ENCODE assay signal across 25 cellular contexts in the genomic region with DNA sequence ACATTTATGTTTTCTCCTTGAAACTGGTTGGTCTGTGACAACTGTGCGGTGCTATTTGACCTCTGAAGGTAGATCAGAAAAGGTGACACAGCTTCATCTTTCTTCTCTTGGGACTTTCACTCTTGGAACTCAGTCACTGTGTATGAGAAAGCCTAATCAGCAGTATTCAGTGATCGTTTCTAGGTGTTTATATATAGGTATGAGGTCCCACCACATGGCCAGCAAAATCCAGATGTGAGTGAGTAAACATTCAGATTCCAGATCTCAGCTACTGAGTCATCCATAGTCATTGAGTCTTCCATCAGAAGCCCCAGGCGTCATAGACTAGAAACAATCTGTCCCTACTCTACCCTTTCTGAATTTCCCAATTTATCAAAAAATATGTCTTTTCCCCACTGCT.
DNase-seq lines count a peak whose midpoint lies in the region; ATAC-seq and TF ChIP-seq lines count a peak whose summit lies in the region.
"Had no signal": no experiment of that assay in that cellular context is flagged by ENCODE, and none has a peak within 500 bp of the region (broad histone marks: within the 10 kb centered on the region; RNA-seq: fewer than 3 reads in every experiment).

No MANE protein-coding gene starts in this region.

- H2BK120ac ChIP-seq in IMR-90 (ENCODE audit: low read depth, low read length): peak overlapping the region; percentile 71; the same call in 1 of the 2 replicates

- H3K14ac ChIP-seq in IMR-90 (replicated peaks; ENCODE audit: low read depth, low read length): no peak overlapping the region

- intact Hi-C loops in IMR-90 (cut with micrococcal nuclease): no loop called here

- dilution Hi-C loops in IMR-90 (cut with HindIII; ENCODE audit: low sequenced_read_pairs, unreplicated experiment): no loop called here

- H2AK5ac ChIP-seq in IMR-90 (ENCODE audit: low read depth, low read length): peak overlapping the region; percentile 45; the same call in 1 of the 2 replicates

- WGBS in IMR-90 (ENCODE audit: extremely low coverage in 2 of 2, insufficient read length in 1 of 2), 2 experiments: 100% methylated on average over 1 of the region's 3 CpGs; no CpG with 5 or more reads in 1 of the 2 experiments

- H3K27me3 ChIP-seq in IMR-90 (ENCODE audit: control insufficient read depth, insufficient read depth, low read length): no peaks in the 10 kb centered on the region
- H3K27me3 ChIP-seq: cardiac muscle cell, SJSA1, suprapubic skin had no signal

- no peak overlapping the region for H3K23ac ChIP-seq in IMR-90 (ENCODE audit: low read depth, low read length)

- BruUV-seq in IMR-90 (replicated peaks; lab: Mats Ljungman, UMichigan): no TSS peak

- peak; percentile 40 for ATAC-seq in IMR-90 (ENCODE audit: low read depth)
- no peak for ATAC-seq in GM18868 (IDR thresholded peaks at IDR 0.05; ENCODE audit: unreplicated experiment)
- ATAC-seq: esophagus mucosa; naive thymus-derived CD8-positive, alpha-beta T cell had no signal

- no peak for TF ChIP-seq RAD21 in IMR-90 (IDR thresholded peaks at IDR 0.05; ENCODE audit: low read length)

- peak overlapping the region; percentile 43 for H2BK20ac ChIP-seq in IMR-90 (ENCODE audit: low read depth, low read length)

- H4K8ac ChIP-seq in IMR-90 (ENCODE audit: low read depth in 2 of 2, low read length in 2 of 2): peak overlapping the region in 1 of 2 experiments; percentile 30; a peak in 1 of 4 replicates

- H2AK9ac ChIP-seq in IMR-90 (replicated peaks; ENCODE audit: low read depth, low read length, poor library complexity): no peak overlapping the region

- H3K4me1 ChIP-seq in IMR-90 (ENCODE audit: control insufficient read depth, insufficient read depth, low read length): no peaks in the 10 kb centered on the region; the same call in 1 of the 2 replicates
- H3K4me1 ChIP-seq: SJSA1, suprapubic skin had no signal

- peak; percentile 15 for DNase-seq in Daoy (ENCODE audit: low read depth)
- peak; percentile 75 for DNase-seq in IMR-90
- peak; percentile 13 for DNase-seq in amniotic epithelial cell (ENCODE audit: low read depth)
- peak; percentile 23 to 52 for DNase-seq in foreskin fibroblast
- no peak for DNase-seq in OCI-M2 (lab: John Stamatoyannopoulos, UW; ENCODE audit: unreplicated experiment)
- no peak for DNase-seq in midbrain (lab: John Stamatoyannopoulos, UW)
- no peak for DNase-seq in dedifferentiated amniotic fluid mesenchymal stem cell (ENCODE audit: extremely low spot score)
- DNase-seq: activated CD4-positive, alpha-beta T cell treated with anti-CD3 and anti-CD28 coated beads, Interleukin-2, amount 50 U/mL, for 4 hours; activated CD4-positive, CD25-positive, alpha-beta regulatory T cell; activated naive CD4-positive, alpha-beta T cell treated with anti-CD3 and anti-CD28 coated beads, Interleukin-2, amount 50 U/mL, for 16 hours; amygdala; CD4-positive, CD25-positive, alpha-beta regulatory T cell; islet precursor cell; naive thymus-derived CD8-positive, alpha-beta T cell; NCI-H1436; nucleus accumbens; PC-9; stimulated activated CD4-positive, alpha-beta T cell treated with anti-CD3 and anti-CD28 coated beads, Interleukin-15, amount 100 ng/mL, for 24 hours; stimulated activated naive CD4-positive, alpha-beta T cell had no signal

- H3K79me1 ChIP-seq in IMR-90 (ENCODE audit: low read depth in 1 of 2, low read length in 2 of 2): no peaks in the 10 kb centered on the region

- no peak for TF ChIP-seq POLR2A in IMR-90 (IDR thresholded peaks at IDR 0.05; ENCODE audit: low read depth, low read length)

- POLR2A ChIA-PET in IMR-90 (lab: Charles Lee; ENCODE audit: unreplicated experiment): no interaction called here

- no peaks in the 10 kb centered on the region for H3K9me3 ChIP-seq in IMR-90 (ENCODE audit: control insufficient read depth, insufficient read depth, low read length)
- H3K9me3 ChIP-seq: SJSA1, suprapubic skin had no signal

- no peak overlapping the region for H2BK15ac ChIP-seq in IMR-90 (ENCODE audit: low read depth, low read length)

- no peak overlapping the region for H4K91ac ChIP-seq in IMR-90 (ENCODE audit: insufficient read depth, low read depth, low read length)

- H2BK5ac ChIP-seq in IMR-90 (ENCODE audit: low read depth, low read length, poor library complexity, severe bottlenecking): no peak overlapping the region

- peak overlapping the region; percentile 65; the same call in 1 of the 2 replicates for H3K4me2 ChIP-seq in IMR-90 (ENCODE audit: low read depth, low read length)
- H3K4me2 ChIP-seq: PC-9 had no signal

- CTCF ChIA-PET in IMR-90 (lab: Yijun Ruan, JAX): interaction anchor here (0.6 kb wide), 1 partner anchor 308 kb away, joined by 4 read pairs; no protein-coding TSS in a partner anchor

- H3K9me1 ChIP-seq in IMR-90 (ENCODE audit: insufficient read depth, low read length): no peaks in the 10 kb centered on the region

- no peak overlapping the region for H3K4me3 ChIP-seq in IMR-90 (ENCODE audit: insufficient read depth, low read depth, low read length)
- no peak overlapping the region for H3K4me3 ChIP-seq in foreskin fibroblast (ENCODE audit: low read depth in 1 of 2, low read length in 2 of 2)
- H3K4me3 ChIP-seq: cardiac muscle cell, coronary artery, PC-9, SJSA1, suprapubic skin had no signal

- in situ Hi-C loops in IMR-90 (cut with MboI; ENCODE audit: low sequenced_read_pairs): no loop called here

- no peaks in the 10 kb centered on the region for H3K36me3 ChIP-seq in IMR-90 (ENCODE audit: control insufficient read depth, insufficient read depth, low read length)
- H3K36me3 ChIP-seq: cardiac muscle cell, SJSA1, suprapubic skin had no signal

- H3K27ac ChIP-seq in IMR-90 (ENCODE audit: insufficient read depth, low read length): no peak overlapping the region
- H3K27ac ChIP-seq: cardiac muscle cell, coronary artery, PC-9, SJSA1, suprapubic skin had no signal

- H2AFZ ChIP-seq in IMR-90 (replicated peaks; ENCODE audit: low read length, poor library complexity): no peak overlapping the region
- H2AFZ ChIP-seq: PC-9 had no signal

- H3K56ac ChIP-seq in IMR-90 (ENCODE audit: extremely low read depth, insufficient read depth, low read length): no peak overlapping the region

- no peak for TF ChIP-seq CTCF in IMR-90 (conservative IDR thresholded peaks at IDR 0.05; ENCODE audit: low read depth, low read length)
- no peak for TF ChIP-seq CTCF in foreskin fibroblast (IDR thresholded peaks at IDR 0.05; ENCODE audit: low read depth, low read length)

- peak overlapping the region; percentile 53; the same call in 1 of the 2 replicates for H3K4ac ChIP-seq in IMR-90 (ENCODE audit: low read depth, low read length)

- H3K9ac ChIP-seq in IMR-90 (ENCODE audit: low read depth, low read length): no peak overlapping the region

- H4K5ac ChIP-seq in IMR-90 (ENCODE audit: low read depth, low read length): no peak overlapping the region

- H3K18ac ChIP-seq in IMR-90 (ENCODE audit: low read depth, low read length): no peak overlapping the region; the same call in 1 of the 2 replicates

- no peaks in the 10 kb centered on the region for H4K20me1 ChIP-seq in IMR-90 (ENCODE audit: insufficient read depth, low read length)

TF ChIP-seq in IMR-90, 13 proteins besides CTCF, POLR2A, EP300 and RAD21:
- TF ChIP-seq MAFK (IDR thresholded peaks at IDR 0.05; ENCODE audit: low read depth, low read length): peak; percentile 69
- no peak for TF ChIP-seq NFE2L2 (IDR thresholded peaks at IDR 0.05; ENCODE audit: low read depth, low read length)

Comparison
In these comparisons a context has a peak if more than half of its experiments do, and no peak if none do; other contexts are left out.
1. DNase-seq: peak in Daoy (single experiment), IMR-90 (single experiment), amniotic epithelial cell (single experiment) and foreskin fibroblast (2 of 2); none in OCI-M2 (single experiment), midbrain (single experiment) and dedifferentiated amniotic fluid mesenchymal stem cell (single experiment).